9 cellular contexts compared by ENCODE assay signal in genomic region chr7:12481722-12482121, GRCh38.
DNase-seq lines count a peak whose midpoint lies in the region; ATAC-seq and TF ChIP-seq lines count a peak whose summit lies in the region.
"Had no signal": no experiment of that assay in that cellular context is flagged by ENCODE, and none has a peak within 500 bp of the region (broad histone marks: within the 10 kb centered on the region; RNA-seq: fewer than 3 reads in every experiment).

No MANE protein-coding gene starts in this region.

- H3K36me3 Mint-ChIP-seq in activated naive CD4-positive, alpha-beta T cell treated with anti-CD3 and anti-CD28 coated beads, Interleukin-2, amount 10 ng/mL, durations not matched to agents 7 days and 5 days = no peaks in the 10 kb centered on the region

- DNase-seq in activated naive CD4-positive, alpha-beta T cell treated with anti-CD3 and anti-CD28 coated beads, Interleukin-2, amount 10 ng/mL, durations not matched to agents 7 days and 5 days = no peak
- DNase-seq in activated naive CD4-positive, alpha-beta T cell (lab: John Stamatoyannopoulos, UW) = no peak
- DNase-seq in M059J (ENCODE audit: low read depth) (peak; percentile 50), NCI-H69 (lab: John Stamatoyannopoulos, UW) (no peak), cerebellum (ENCODE audit: low spot score) (no peak), GM20000 (ENCODE audit: low spot score) (no peak), NCI-H1694 treated with DMSO at 0.1 percent for 48 hours (lab: John Stamatoyannopoulos, UW) (no peak)
- DNase-seq: NCI-H1048 had no signal

- H3K4me3 Mint-ChIP-seq in activated naive CD4-positive, alpha-beta T cell treated with anti-CD3 and anti-CD28 coated beads, Interleukin-2, amount 10 ng/mL, durations not matched to agents 7 days and 5 days = no peak overlapping the region

- peaks cover 10% of the 10 kb centered on the region for H3K4me1 Mint-ChIP-seq in activated naive CD4-positive, alpha-beta T cell treated with anti-CD3 and anti-CD28 coated beads, Interleukin-2, amount 10 ng/mL, durations not matched to agents 7 days and 5 days

- H3K27ac Mint-ChIP-seq in activated naive CD4-positive, alpha-beta T cell treated with anti-CD3 and anti-CD28 coated beads, Interleukin-2, amount 10 ng/mL, durations not matched to agents 7 days and 5 days = peak overlapping the region; percentile 34

- CTCF ChIA-PET in activated naive CD4-positive, alpha-beta T cell treated with anti-CD3 and anti-CD28 coated beads, Interleukin-2, amount 10 ng/mL, durations not matched to agents 7 days and 5 days (lab: Charles Lee) = interaction anchor here (3.5 kb wide), 1 partner anchor 23 kb away, joined by 15 read pairs; no protein-coding TSS in a partner anchor

- no peaks in the 10 kb centered on the region for H3K9me3 Mint-ChIP-seq in activated naive CD4-positive, alpha-beta T cell treated with anti-CD3 and anti-CD28 coated beads, Interleukin-2, amount 10 ng/mL, durations not matched to agents 7 days and 5 days

- H3K27me3 Mint-ChIP-seq in activated naive CD4-positive, alpha-beta T cell treated with anti-CD3 and anti-CD28 coated beads, Interleukin-2, amount 10 ng/mL, durations not matched to agents 7 days and 5 days = peaks cover 3% of the 10 kb centered on the region

- TF ChIP-seq CTCF in GM20000 (IDR thresholded peaks at IDR 0.05; ENCODE audit: extremely low read depth, missing control alignments) = no peak

- ATAC-seq in HG02840 (IDR thresholded peaks at IDR 0.05; ENCODE audit: low FRiP score, unreplicated experiment) = peak; percentile 91
